ENCODE assay signal across 17 cellular contexts in the genomic region with DNA sequence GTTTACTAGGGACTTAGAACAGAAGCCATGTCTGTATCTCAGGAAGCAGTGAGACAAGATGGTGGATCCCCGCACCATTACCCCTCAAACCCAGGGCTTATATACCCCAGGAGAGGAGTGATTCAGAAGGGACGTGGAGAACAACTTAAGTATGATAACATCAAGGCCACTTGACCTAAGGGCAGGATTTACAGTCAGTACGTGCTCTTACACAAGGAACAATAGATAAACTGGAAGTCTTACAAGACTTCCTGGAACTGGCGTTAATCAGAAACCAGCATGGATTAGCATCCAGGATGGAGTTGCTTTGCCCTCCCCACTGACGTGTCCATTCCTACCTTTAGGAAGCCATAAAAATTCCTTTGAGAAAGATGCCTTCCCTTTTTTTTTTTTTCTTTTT. TPM values are rescaled to one million over a fixed set of nuclear protein-coding genes. Genes with fewer than 3 reads are reported as not detected.
DNase-seq lines count a peak whose midpoint lies in the region; ATAC-seq, FAIRE-seq and TF ChIP-seq lines count a peak whose summit lies in the region.
"Had no signal": no experiment of that assay in that cellular context is flagged by ENCODE, and none has a peak within 500 bp of the region (broad histone marks: within the 10 kb centered on the region; RNA-seq: fewer than 3 reads in every experiment).

No MANE protein-coding gene starts in this region.

- H3F3A ChIP-seq in PC-3 (ENCODE audit: low read length, unreplicated experiment), result no peaks in the 10 kb centered on the region

- H3K36me3 ChIP-seq in PC-3 (ENCODE audit: low read depth, low read length) (no peaks in the 10 kb centered on the region), small intestine (ENCODE audit: control insufficient read depth in 2 of 2, insufficient read depth in 2 of 2, low read length in 2 of 2) (no peaks in the 10 kb centered on the region)
- H3K36me3 ChIP-seq: brain microvascular endothelial cell had no signal

- POLR2A ChIA-PET in PC-3 (lab: Charles Lee; ENCODE audit: unreplicated experiment), result no interaction called here

- no peak overlapping the region for H3K4me3 ChIP-seq in PC-3 (ENCODE audit: low read length)
- H3K4me3 ChIP-seq in fibroblast of pulmonary artery (replicated peaks; ENCODE audit: low read depth, low read length), result peak overlapping the region; percentile 27
- H3K4me3 ChIP-seq in small intestine (ENCODE audit: low read depth in 1 of 2, low read length in 2 of 2), result no peak overlapping the region

- BruUV-seq in PC-3 (replicated peaks; lab: Mats Ljungman, UMichigan), result no TSS peak

- 0 out of 2 replicates have a peak overlapping the region, but pooled peaks have one; percentile 42 for H2AFZ ChIP-seq in PC-3 (ENCODE audit: low read length)
- H2AFZ ChIP-seq: parathyroid adenoma had no signal

- CTCF ChIA-PET in PC-3 (lab: Charles Lee), result interaction anchor here (0.6 kb wide), 1 partner anchor 385 kb away, joined by 4 read pairs; no protein-coding TSS in a partner anchor

- TF ChIP-seq CTCF in PC-3 (conservative IDR thresholded peaks at IDR 0.05; ENCODE audit: low read depth, low read length) (no peak), fibroblast of pulmonary artery (IDR thresholded peaks at IDR 0.05; ENCODE audit: low read length, missing control alignments) (no peak)

- DNase-seq in NCI-H526 (lab: John Stamatoyannopoulos, UW) (peak; percentile 9 to 36), NCI-H526 treated with DMSO at 0.1 percent for 48 hours (lab: John Stamatoyannopoulos, UW) (no peak), PC-3 (no peak), fibroblast of pulmonary artery (ENCODE audit: low read depth) (peak; percentile 11), small intestine (peak; percentile 96), SW480 (ENCODE audit: low spot score) (no peak), retina (no peak)
- no peak for DNase-seq in stimulated activated CD4-positive, alpha-beta T cell treated with anti-CD3 and anti-CD28 coated beads, Interleukin-2, amount 100 ng/mL, for 48 hours
- DNase-seq: activated CD4-positive, CD25-positive, alpha-beta regulatory T cell; brain microvascular endothelial cell; DND-41; foreskin keratinocyte; KG1 had no signal

- H3K9ac ChIP-seq in PC-3 (ENCODE audit: low read length), result no peak overlapping the region
- H3K9ac ChIP-seq: parathyroid adenoma had no signal

- H3K79me2 ChIP-seq in PC-3 (ENCODE audit: low read length), result no peaks in the 10 kb centered on the region
- H3K79me2 ChIP-seq: parathyroid adenoma had no signal

- FAIRE-seq in small intestine (lab: Jason Lieb, UNC), result no peak

- no peak overlapping the region for H3K4me2 ChIP-seq in PC-3 (ENCODE audit: low read length)

- no peaks in the 10 kb centered on the region for H3K27me3 ChIP-seq in PC-3 (ENCODE audit: low read length)
- H3K27me3 ChIP-seq in small intestine (ENCODE audit: control insufficient read depth in 2 of 2, insufficient read depth in 2 of 2, low read length in 2 of 2), result no peaks in the 10 kb centered on the region
- H3K27me3 ChIP-seq: brain microvascular endothelial cell, foreskin keratinocyte had no signal

- no peaks in the 10 kb centered on the region for H4K20me1 ChIP-seq in PC-3 (ENCODE audit: low read length)

- H3K9me3 ChIP-seq in PC-3 (ENCODE audit: low read length), result no peaks in the 10 kb centered on the region
- H3K9me3 ChIP-seq in small intestine (ENCODE audit: control insufficient read depth, low read depth), result no peaks in the 10 kb centered on the region

- H3K4me1 ChIP-seq in PC-3 (ENCODE audit: insufficient read depth, low read length) (peaks cover 13% of the 10 kb centered on the region), small intestine (ENCODE audit: control insufficient read depth in 2 of 2, insufficient read depth in 1 of 2, low read depth in 1 of 2, low read length in 1 of 2) (peaks cover 0 to 2% of the 10 kb centered on the region in 2 donors)
- H3K4me1 ChIP-seq: foreskin keratinocyte, parathyroid adenoma had no signal

- H3K9me2 ChIP-seq in PC-3 (replicated peaks; ENCODE audit: low read length), result no peaks in the 10 kb centered on the region

- intact Hi-C loops in PC-3 (cut with micrococcal nuclease), result loop anchor here (10.0 kb wide), 2 partner anchors 314 to 1104 kb away; partner anchors contain the start of gene YARS2

- 17 to 52% (median 43%) methylated on average over 5 of the region's 5 CpGs for WGBS in small intestine, 3 donors

- no peak for ATAC-seq in PC-3
- ATAC-seq: foreskin keratinocyte, HCT116, left lobe of liver, Right ventricle myocardium inferior had no signal

- H3K27ac ChIP-seq in PC-3 (ENCODE audit: low read length) (no peak overlapping the region), small intestine (ENCODE audit: low read depth in 1 of 2, low read length in 1 of 2) (peak overlapping the region; percentile 74 to 81)
- H3K27ac ChIP-seq: brain microvascular endothelial cell, foreskin keratinocyte, parathyroid adenoma had no signal

RNA-seq across cellular contexts. Expression of gene ETFBKMT, which starts 8.6 kb away (rescaled TPM):
- 0.52 and 0.58 TPM in 2 replicates for total RNA-seq in PC-3 (2014; rRNA removed)
- 1 to 10 TPM; 1.3 to 2.2 (median 1.8) TPM for polyA plus RNA-seq in small intestine

RNA-seq across cellular contexts. Expression of gene DENND5B, which starts 60.0 kb away (rescaled TPM):
- 4.2 and 14.2 TPM in 2 replicates for total RNA-seq in PC-3 (2014; rRNA removed)
- polyA plus RNA-seq in small intestine, result 1 to 10 TPM; 4.1 to 9.8 (median 6.5) TPM

Comparison
In these comparisons a context has a peak if more than half of its experiments do, and no peak if none do; other contexts are left out.
1. DNase-seq: peak in NCI-H526 (2 of 2), fibroblast of pulmonary artery (single experiment) and small intestine (single experiment); none in NCI-H526 treated with DMSO at 0.1 percent for 48 hours (single experiment), PC-3 (single experiment), stimulated activated CD4-positive, alpha-beta T cell treated with anti-CD3 and anti-CD28 coated beads, Interleukin-2, amount 100 ng/mL, for 48 hours (0 of 2), SW480 (single experiment) and retina (single experiment).